ENCODE assay signal across 20 cellular contexts in the genomic region with DNA sequence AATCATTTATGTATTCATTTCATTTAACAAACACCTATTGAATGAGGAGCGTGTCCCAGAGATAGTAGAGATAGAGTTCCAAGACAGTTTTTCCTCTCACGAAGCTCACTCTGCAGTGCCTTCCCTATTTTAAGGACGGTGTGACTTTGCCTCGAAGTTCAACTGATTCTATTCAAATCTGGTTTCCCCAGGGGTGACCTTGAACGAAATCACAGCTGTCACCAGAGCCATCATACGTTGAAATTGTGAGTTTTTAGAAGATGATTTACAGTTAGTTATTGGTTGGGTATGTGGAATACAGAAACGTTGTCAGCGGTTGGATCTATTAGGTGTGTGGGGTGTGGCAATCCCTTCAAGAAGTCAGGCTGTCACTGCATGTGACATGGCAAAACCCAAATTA.
"Had no signal": no experiment of that assay in that cellular context is flagged by ENCODE, and none has a peak within 500 bp of the region (broad histone marks: within the 10 kb centered on the region; RNA-seq: fewer than 3 reads in every experiment).

No MANE protein-coding gene starts in this region.

- H3K27ac ChIP-seq: Peyer's patch, SJSA1 had no signal

- H3K9me3 ChIP-seq: Peyer's patch, SJSA1, SK-N-SH had no signal

- ATAC-seq: PC-3 had no signal

- H3K36me3 ChIP-seq: Peyer's patch, SJSA1 had no signal

- H3K9ac ChIP-seq: SK-N-SH had no signal

- H3K27me3 ChIP-seq: Peyer's patch, SJSA1 had no signal

- H3K4me2 ChIP-seq: SK-N-SH had no signal

- H3K4me1 ChIP-seq: Peyer's patch, SJSA1 had no signal

- H3K9me2 ChIP-seq: SK-N-SH had no signal

- H3K4me3 ChIP-seq: Peyer's patch, SJSA1 had no signal

- DNase-seq: KG1, MM.1S, NCI-H1048, NCI-H1436, NCI-H146, NCI-H1694, NCI-H1930, NCI-H2227 treated with DMSO at 0.1 percent for 48 hours, NCI-H446, NCI-H526 treated with DMSO at 0.1 percent for 48 hours, NCI-H774, OCI-M1, PC-3, Peyer's patch, Right ventricle myocardium superior, RPMI8226, SK-N-SH, SW 1271, T-helper 1 cell had no signal
